In genomic region chr12:71476513-71476912, GRCh38 we compare ENCODE assay signal across 15 cellular contexts. TPM values are rescaled to one million over a fixed set of nuclear protein-coding genes. Genes with fewer than 3 reads are reported as not detected.
DNase-seq lines count a peak whose midpoint lies in the region; ATAC-seq and TF ChIP-seq lines count a peak whose summit lies in the region.
"Had no signal": no experiment of that assay in that cellular context is flagged by ENCODE, and none has a peak within 500 bp of the region (broad histone marks: within the 10 kb centered on the region; RNA-seq: fewer than 3 reads in every experiment).

No MANE protein-coding gene starts in this region.

- H3K27me3 Mint-ChIP-seq in stimulated activated naive CD8-positive, alpha-beta T cell treated with anti-CD3 and anti-CD28 coated beads, Interleukin-15, amount 100 ng/mL, for 72 hours = peaks cover 19% of the 10 kb centered on the region
- H3K27me3 Mint-ChIP-seq: IgD-negative memory B cell had no signal

- TF ChIP-seq CTCF in right atrium auricular region (IDR thresholded peaks at IDR 0.05) (no peak), mammary epithelial cell (conservative IDR thresholded peaks at IDR 0.05 in 1 of 2, IDR thresholded peaks at IDR 0.05 in 1 of 2; ENCODE audit: extremely low read depth in 1 of 2, insufficient read depth in 1 of 2, low read depth in 1 of 2, low read length in 2 of 2) (no peak), kidney epithelial cell (IDR thresholded peaks at IDR 0.05; ENCODE audit: insufficient read depth, low read length, poor library complexity, severe bottlenecking) (no peak)

- no peaks in the 10 kb centered on the region for H3K79me2 ChIP-seq in mammary epithelial cell (ENCODE audit: insufficient read depth, low read length)

- no peaks in the 10 kb centered on the region for H3K27me3 ChIP-seq in right atrium auricular region
- H3K27me3 ChIP-seq in mammary epithelial cell (ENCODE audit: insufficient read depth, low read length) = no peaks in the 10 kb centered on the region
- no peaks in the 10 kb centered on the region for H3K27me3 ChIP-seq in kidney epithelial cell (ENCODE audit: control insufficient read depth, insufficient read depth, low read length)
- H3K27me3 ChIP-seq in aorta (ENCODE audit: control insufficient read depth in 1 of 2, insufficient read depth in 2 of 2, low read length in 1 of 2) = no peaks in the 10 kb centered on the region

- no peaks in the 10 kb centered on the region for H4K20me1 ChIP-seq in mammary epithelial cell (ENCODE audit: insufficient read depth, low read length)

- H3K4me3 Mint-ChIP-seq in stimulated activated naive CD8-positive, alpha-beta T cell treated with anti-CD3 and anti-CD28 coated beads, Interleukin-15, amount 100 ng/mL, for 72 hours = no peak overlapping the region
- H3K4me3 Mint-ChIP-seq: activated CD4-positive, alpha-beta memory T cell treated with anti-CD3 and anti-CD28 coated beads for 36 hours; activated naive CD4-positive, alpha-beta T cell treated with anti-CD3 and anti-CD28 coated beads, Interleukin-2, amount 50 U/mL, for 24 hours; IgD-negative memory B cell; T-cell had no signal

- H3K9me3 ChIP-seq in right atrium auricular region (no peaks in the 10 kb centered on the region), mammary epithelial cell (replicated peaks; ENCODE audit: insufficient read depth, low read length) (no peaks in the 10 kb centered on the region), aorta (ENCODE audit: control insufficient read depth, low read length) (no peaks in the 10 kb centered on the region)

- no peak overlapping the region for H3K9ac ChIP-seq in mammary epithelial cell (ENCODE audit: insufficient read depth, low read length)

- no peak overlapping the region for H3K4me3 ChIP-seq in right atrium auricular region
- H3K4me3 ChIP-seq in mammary epithelial cell (replicated peaks in 1 of 3; ENCODE audit: insufficient read depth in 1 of 3, low read depth in 2 of 3, low read length in 3 of 3) = no peak overlapping the region
- no peak overlapping the region for H3K4me3 ChIP-seq in kidney epithelial cell (ENCODE audit: low read depth, low read length)
- H3K4me3 ChIP-seq in aorta (ENCODE audit: low read length in 2 of 2) = no peak overlapping the region

- H3K4me1 ChIP-seq in right atrium auricular region (no peaks in the 10 kb centered on the region), mammary epithelial cell (ENCODE audit: insufficient read depth, low read length) (no peaks in the 10 kb centered on the region), aorta (ENCODE audit: control insufficient read depth in 1 of 2, insufficient read depth in 2 of 2, low read length in 2 of 2) (peaks cover 0 to 2% of the 10 kb centered on the region in 2 donors)

- in situ Hi-C loops in mammary epithelial cell (cut with MboI; ENCODE audit: low sequenced_read_pairs in 2 of 2) = no loop called here

- intact Hi-C loops in Right ventricle myocardium superior (cut with DNase I) = no loop called here
- intact Hi-C loops in mammary epithelial cell (cut with micrococcal nuclease) = no loop called here
- intact Hi-C loops in aorta (cut with DNase I) = loop anchor here in 1 of 2 donors (5.0 kb wide), 1 partner anchor 39 kb away; the partner anchor contains the start of gene LGR5

- H3K4me1 Mint-ChIP-seq in stimulated activated naive CD8-positive, alpha-beta T cell treated with anti-CD3 and anti-CD28 coated beads, Interleukin-15, amount 100 ng/mL, for 72 hours = no peaks in the 10 kb centered on the region
- H3K4me1 Mint-ChIP-seq: activated naive CD4-positive, alpha-beta T cell treated with anti-CD3 and anti-CD28 coated beads, Interleukin-2, amount 50 U/mL, for 24 hours; IgD-negative memory B cell; T-cell had no signal

- BruUV-seq in mammary epithelial cell (replicated peaks; lab: Mats Ljungman, UMichigan) = no TSS peak

- dilution Hi-C loops in mammary epithelial cell (cut with HindIII; ENCODE audit: low sequenced_read_pairs) = no loop called here

- CTCF ChIA-PET in mammary epithelial cell (lab: Charles Lee; ENCODE audit: low non-redundant PET) = no interaction called here

- 31% methylated on average over 3 of the region's 3 CpGs for WGBS in mammary epithelial cell (ENCODE audit: low coverage, missing lambda C conversion rate)
- 2 to 6% methylated on average over 3 of the region's 3 CpGs for WGBS in aorta, 2 donors

- no peaks in the 10 kb centered on the region for H3K36me3 ChIP-seq in right atrium auricular region
- H3K36me3 ChIP-seq in mammary epithelial cell (ENCODE audit: insufficient read depth, low read length) = no peaks in the 10 kb centered on the region
- no peaks in the 10 kb centered on the region for H3K36me3 ChIP-seq in kidney epithelial cell (ENCODE audit: control insufficient read depth, insufficient read depth, low read length)
- no peaks in the 10 kb centered on the region for H3K36me3 ChIP-seq in aorta (ENCODE audit: control insufficient read depth in 1 of 2, insufficient read depth in 2 of 2, low read length in 1 of 2)

- no peak overlapping the region for H3K4me2 ChIP-seq in mammary epithelial cell (ENCODE audit: insufficient read depth, low read depth, low read length)

- H3K27ac ChIP-seq in right atrium auricular region (no peak overlapping the region), mammary epithelial cell (ENCODE audit: insufficient read depth, low read depth, low read length) (no peak overlapping the region), aorta (ENCODE audit: low read depth in 1 of 2, low read length in 2 of 2) (peak overlapping the region; percentile 39 to 85)

- no peaks in the 10 kb centered on the region for H3K9me3 Mint-ChIP-seq in stimulated activated naive CD8-positive, alpha-beta T cell treated with anti-CD3 and anti-CD28 coated beads, Interleukin-15, amount 100 ng/mL, for 72 hours
- H3K9me3 Mint-ChIP-seq: activated naive CD4-positive, alpha-beta T cell treated with anti-CD3 and anti-CD28 coated beads, Interleukin-2, amount 50 U/mL, for 24 hours; T-cell had no signal

- peak; percentile 52 for ATAC-seq in Right ventricle myocardium superior (ENCODE audit: poor library complexity)
- ATAC-seq in aorta (ENCODE audit: low FRiP score) = peak; percentile 70
- ATAC-seq in GM21367 (IDR thresholded peaks at IDR 0.05; ENCODE audit: unreplicated experiment) = no peak
- ATAC-seq in stimulated activated naive CD8-positive, alpha-beta T cell treated with anti-CD3 and anti-CD28 coated beads, Interleukin-15, amount 100 ng/mL, for 72 hours = no peak
- ATAC-seq: T-cell had no signal

- no peak overlapping the region for H2AFZ ChIP-seq in mammary epithelial cell (ENCODE audit: low read depth, low read length)

- no peak for DNase-seq in Right ventricle myocardium superior
- DNase-seq in right atrium auricular region (ENCODE audit: low spot score) = no peak
- peak; percentile 42 for DNase-seq in mammary epithelial cell
- DNase-seq in kidney epithelial cell (ENCODE audit: low read depth) = peak; percentile 23
- peak in 1 of 2 donors; percentile 52 for DNase-seq in aorta
- DNase-seq in NCI-H1092 (lab: John Stamatoyannopoulos, UW) = no peak
- DNase-seq in stimulated activated naive CD8-positive, alpha-beta T cell treated with anti-CD3 and anti-CD28 coated beads, Interleukin-15, amount 100 ng/mL, for 72 hours = no peak
- DNase-seq: activated CD4-positive, alpha-beta memory T cell treated with anti-CD3 and anti-CD28 coated beads for 36 hours; NCI-H187 treated with DMSO at 0.1 percent for 48 hours; NK-92 treated with Interleukin-12 subunit alpha and Interleukin-12 subunit beta, amount 100 ng/mL, for 24 hours; substantia nigra; T-cell had no signal

- no peak overlapping the region for H3K27ac Mint-ChIP-seq in stimulated activated naive CD8-positive, alpha-beta T cell treated with anti-CD3 and anti-CD28 coated beads, Interleukin-15, amount 100 ng/mL, for 72 hours
- H3K27ac Mint-ChIP-seq: activated CD4-positive, alpha-beta memory T cell treated with anti-CD3 and anti-CD28 coated beads for 36 hours; activated naive CD4-positive, alpha-beta T cell treated with anti-CD3 and anti-CD28 coated beads, Interleukin-2, amount 50 U/mL, for 24 hours; IgD-negative memory B cell; T-cell had no signal

RNA-seq across cellular contexts. Expression of gene LGR5, which starts 36.9 kb away (rescaled TPM):
- total RNA-seq in Right ventricle myocardium superior = not detected
- total RNA-seq in right atrium auricular region = under 1 TPM; 0.19 to 0.31 TPM
- under 1 TPM in 1 of 2 donors, not detected in 1; 0.33 TPM for total RNA-seq in mammary epithelial cell
- polyA plus RNA-seq in mammary epithelial cell = not detected
- 4.9 TPM for polyA minus RNA-seq in mammary epithelial cell
- not detected in 2 replicates for total RNA-seq in kidney epithelial cell
- total RNA-seq in aorta = 1 to 10 TPM in 1 of 2 donors, under 1 TPM in 1; 0.65 to 1.6 TPM
- under 1 TPM; 0.10 to 0.50 TPM for polyA plus RNA-seq in aorta
- total RNA-seq: activated CD4-positive, alpha-beta memory T cell treated with anti-CD3 and anti-CD28 coated beads for 36 hours had no signal
- polyA plus RNA-seq: IgD-negative memory B cell had no signal

Comparison
In these comparisons a context has a peak if more than half of its experiments do, and no peak if none do; other contexts are left out.
1. ATAC-seq: peak in Right ventricle myocardium superior (single experiment) and aorta (single experiment); none in GM21367 (single experiment) and stimulated activated naive CD8-positive, alpha-beta T cell treated with anti-CD3 and anti-CD28 coated beads, Interleukin-15, amount 100 ng/mL, for 72 hours (single experiment).
2. DNase-seq: peak in mammary epithelial cell (single experiment) and kidney epithelial cell (single experiment); none in Right ventricle myocardium superior (single experiment), right atrium auricular region (single experiment), NCI-H1092 (single experiment) and stimulated activated naive CD8-positive, alpha-beta T cell treated with anti-CD3 and anti-CD28 coated beads, Interleukin-15, amount 100 ng/mL, for 72 hours (0 of 2).
3. H3K27ac ChIP-seq: peak in aorta (2 of 2); none in right atrium auricular region (0 of 2) and mammary epithelial cell (single experiment).